ENCODE assay signal across 10 cellular contexts in the genomic region with DNA sequence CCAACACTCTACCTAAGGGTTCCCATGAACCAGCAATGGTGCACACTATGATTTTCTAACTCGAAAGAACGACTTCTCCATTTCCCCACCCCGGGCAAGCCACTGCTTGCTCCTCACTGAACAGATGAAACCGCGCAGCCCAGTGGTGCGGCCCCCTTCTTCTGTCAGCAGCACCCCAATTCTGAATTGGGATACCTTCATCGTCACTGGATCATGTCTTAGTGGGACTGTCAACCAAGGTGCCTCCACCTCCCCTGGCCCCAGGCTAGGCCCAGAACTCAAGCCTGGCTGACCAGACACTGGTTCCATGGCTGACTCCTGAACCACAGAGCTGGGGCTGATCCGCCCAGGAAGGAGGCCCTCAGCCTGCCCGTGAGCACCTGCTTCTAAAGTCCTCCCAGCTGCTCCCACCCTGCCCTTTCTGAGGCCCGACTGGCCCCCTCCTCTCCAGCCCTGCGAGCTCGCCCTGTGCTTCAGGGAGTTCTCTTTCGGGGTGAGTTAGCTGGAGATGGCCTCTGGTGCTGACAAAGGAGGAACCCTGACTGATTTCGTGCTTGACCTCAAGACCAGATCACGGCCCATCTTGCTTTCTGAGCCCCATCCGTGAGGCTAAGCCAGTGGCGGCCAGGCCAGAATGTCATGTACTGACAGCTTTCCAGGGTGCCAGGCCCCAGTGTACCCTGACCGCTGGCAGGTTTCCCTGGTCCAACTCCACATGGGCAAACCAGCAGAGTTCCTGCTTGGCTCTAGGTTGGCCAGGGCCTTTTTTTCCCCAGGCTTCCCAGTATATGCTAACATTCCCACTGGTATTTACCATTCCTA. TPM values are rescaled to one million over a fixed set of nuclear protein-coding genes. Genes with fewer than 3 reads are reported as not detected.
A peak's percentile ranks its signal among the peaks of the same experiment; 100 is the strongest.
DNase-seq lines count a peak whose midpoint lies in the region; ATAC-seq, FAIRE-seq and TF ChIP-seq lines count a peak whose summit lies in the region.
"Had no signal": no experiment of that assay in that cellular context is flagged by ENCODE, and none has a peak within 500 bp of the region (broad histone marks: within the 10 kb centered on the region; RNA-seq: fewer than 3 reads in every experiment).

No MANE protein-coding gene starts in this region.

- 79 to 85% (median 83%) methylated on average over 17 to 18 of the region's 18 CpGs for WGBS in heart left ventricle, 4 donors
- 93% methylated on average over 18 of the region's 18 CpGs for WGBS in pancreas, 2 donors

- no peak for ATAC-seq in CD4-positive, alpha-beta T cell (ENCODE audit: poor library complexity)
- ATAC-seq in heart left ventricle (peak; percentile 8 to 25 (median 20)), pancreas (no peak), GM21786 (IDR thresholded peaks at IDR 0.05; ENCODE audit: unreplicated experiment) (no peak), GM19328 (IDR thresholded peaks at IDR 0.05; ENCODE audit: unreplicated experiment) (no peak)

- no peak for FAIRE-seq in pancreas (lab: Jason Lieb, UNC)

- no peaks in the 10 kb centered on the region for H3K9me3 Mint-ChIP-seq in CD4-positive, alpha-beta T cell

- H3K36me3 Mint-ChIP-seq in CD4-positive, alpha-beta T cell (ENCODE audit: low read depth), result peaks cover 61% of the 10 kb centered on the region

- intact Hi-C loops in CD4-positive, alpha-beta T cell (cut with DNase I, micrococcal nuclease), result no loop called here
- intact Hi-C loops in heart left ventricle (cut with DNase I), result loop anchor here in 7 of 10 donors (2.0 to 10.0 kb wide), 7 partner anchors 13 to 57 kb away; partner anchors contain the start of gene FAM53B (in 1 of the 7)
- intact Hi-C loops in pancreas (cut with DNase I), result no loop called here

- no peaks in the 10 kb centered on the region for H3K9me3 ChIP-seq in CD4-positive, alpha-beta T cell (ENCODE audit: control insufficient read depth, low read length)
- H3K9me3 ChIP-seq in heart left ventricle (no peaks in the 10 kb centered on the region), pancreas (no peaks in the 10 kb centered on the region)

- no peak overlapping the region for H3K4me3 Mint-ChIP-seq in CD4-positive, alpha-beta T cell

- no peaks in the 10 kb centered on the region for H3K27me3 Mint-ChIP-seq in CD4-positive, alpha-beta T cell

- no peak for TF ChIP-seq CTCF in CD4-positive, alpha-beta T cell (IDR thresholded peaks at IDR 0.05)
- TF ChIP-seq CTCF in RWPE1 (conservative IDR thresholded peaks at IDR 0.05; ENCODE audit: low read depth), result no peak
- no peak for TF ChIP-seq CTCF in heart left ventricle (IDR thresholded peaks at IDR 0.05)
- no peak for TF ChIP-seq CTCF in pancreas (IDR thresholded peaks at IDR 0.05)

- POLR2A ChIA-PET in CD4-positive, alpha-beta T cell (lab: Charles Lee), result interaction anchor here (4.7 kb wide), 1 partner anchor 18 kb away, joined by 49 read pairs; no protein-coding TSS in a partner anchor
- POLR2A ChIA-PET in RWPE1 (lab: Yijun Ruan, JAX; ENCODE audit: low non-redundant PET), result no interaction called here

- peaks cover 0 to 20% (median 7%) of the 10 kb centered on the region in 9 donors for H3K36me3 ChIP-seq in heart left ventricle
- no peaks in the 10 kb centered on the region for H3K36me3 ChIP-seq in pancreas

- no peak for DNase-seq in CD4-positive, alpha-beta T cell
- DNase-seq in RWPE1 (ENCODE audit: low spot score) (no peak), heart left ventricle (peak in 4 of 5 donors; percentile 54 to 79 (median 74)), pancreas (peak in 1 of 6 donors; percentile 48), cerebellar nuclear complex (lab: John Stamatoyannopoulos, UW) (no peak), NCI-H524 treated with DMSO at 0.1 percent for 48 hours (lab: John Stamatoyannopoulos, UW) (no peak)
- DNase-seq: activated effector memory CD4-positive, alpha-beta T cell treated with anti-CD3 and anti-CD28 coated beads, Interleukin-2, amount 50 U/mL, for 16 hours; DMS 273 treated with DMSO at 0.1 percent for 48 hours had no signal

- CTCF ChIA-PET in CD4-positive, alpha-beta T cell (lab: Charles Lee), result interaction anchor here (7.8 kb wide), 1 partner anchor 18 kb away, joined by 58 read pairs; no protein-coding TSS in a partner anchor
- CTCF ChIA-PET in RWPE1 (lab: Yijun Ruan, JAX), result interaction anchor here (0.6 kb wide), 1 partner anchor 157 kb away, joined by 3 read pairs; no protein-coding TSS in a partner anchor

- no peak for TF ChIP-seq POLR2A in heart left ventricle (IDR thresholded peaks at IDR 0.05)

- H3K4me1 ChIP-seq in heart left ventricle (peaks cover 44 to 99% (median 83%) of the 10 kb centered on the region in 12 donors), pancreas (peaks cover 31 to 38% (median 34%) of the 10 kb centered on the region in 3 donors)

- peaks cover 100% of the 10 kb centered on the region for H3K4me1 Mint-ChIP-seq in CD4-positive, alpha-beta T cell (ENCODE audit: low read depth)

- no peaks in the 10 kb centered on the region for H3K27me3 ChIP-seq in CD4-positive, alpha-beta T cell (ENCODE audit: control insufficient read depth, insufficient read depth, low read length)
- H3K27me3 ChIP-seq in heart left ventricle, result no peaks in the 10 kb centered on the region
- no peaks in the 10 kb centered on the region for H3K27me3 ChIP-seq in pancreas

- H3K27ac Mint-ChIP-seq in CD4-positive, alpha-beta T cell, result peak overlapping the region; percentile 91

- no peak overlapping the region for H3K4me3 ChIP-seq in heart left ventricle
- H3K4me3 ChIP-seq in pancreas, result no peak overlapping the region

- H3K27ac ChIP-seq in CD4-positive, alpha-beta T cell (ENCODE audit: low read depth, low read length), result no peak overlapping the region
- H3K27ac ChIP-seq in RWPE1 (peak overlapping the region; percentile 21), heart left ventricle (peak overlapping the region; percentile 88 to 97 (median 93)), pancreas (peak overlapping the region in 3 of 4 donors; percentile 16 to 45 (median 43))

RNA-seq across cellular contexts. Expression of gene FAM53B, which starts 44.5 kb away (rescaled TPM):
- total RNA-seq in CD4-positive, alpha-beta T cell, result 10 to 100 TPM; 32.9 to 33.6 TPM
- total RNA-seq in heart left ventricle (10 to 100 TPM; 30.2 to 57.7 (median 36.3) TPM), pancreas (10 to 100 TPM in 1 of 6 donors, 1 to 10 TPM in 5; 6.5 to 16.4 (median 8.5) TPM)
- polyA plus RNA-seq in heart left ventricle (10 to 100 TPM; 23.7 to 25.6 TPM), pancreas (1 to 10 TPM; 5.3 to 9.7 TPM)

Comparison
In these comparisons a context has a peak if more than half of its experiments do, and no peak if none do; other contexts are left out.
1. ATAC-seq: peak in heart left ventricle (4 of 4); none in CD4-positive, alpha-beta T cell (single experiment), pancreas (0 of 4), GM21786 (single experiment) and GM19328 (single experiment).
2. DNase-seq: peak in heart left ventricle (4 of 5); none in CD4-positive, alpha-beta T cell (0 of 10), RWPE1 (single experiment), cerebellar nuclear complex (0 of 2) and NCI-H524 treated with DMSO at 0.1 percent for 48 hours (single experiment).
3. intact Hi-C loops: an anchor here in heart left ventricle (2.0 to 10.0 kb wide); none called in CD4-positive, alpha-beta T cell and pancreas.